ENCODE assay signal across 17 cellular contexts in the genomic region with DNA sequence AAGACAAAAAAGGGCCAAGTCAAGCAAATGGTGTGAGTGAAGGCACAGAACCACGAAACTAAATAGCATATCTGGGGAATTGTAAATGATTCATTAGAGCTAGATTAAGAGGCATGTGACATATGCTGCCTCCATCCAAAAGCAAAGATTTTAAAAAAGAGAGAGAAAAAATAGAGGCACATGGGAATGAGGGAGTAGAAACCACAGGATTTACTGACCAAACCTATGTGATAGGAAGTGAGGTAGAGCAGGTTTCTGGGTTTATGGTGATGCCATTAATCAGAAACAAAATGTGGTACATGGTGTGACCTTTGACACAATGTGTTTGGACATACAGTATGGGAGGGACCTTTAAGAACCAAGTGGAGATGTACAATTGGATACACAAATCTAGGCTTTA.
"Had no signal": no experiment of that assay in that cellular context is flagged by ENCODE, and none has a peak within 500 bp of the region (broad histone marks: within the 10 kb centered on the region; RNA-seq: fewer than 3 reads in every experiment).

No MANE protein-coding gene starts in this region.

- H3K27ac Mint-ChIP-seq: activated CD4-positive, alpha-beta memory T cell treated with anti-CD3 and anti-CD28 coated beads, Interleukin-2, amount 10 ng/mL, durations not matched to agents 7 days and 5 days; activated CD8-positive, alpha-beta memory T cell treated with anti-CD3 and anti-CD28 coated beads, Interleukin-2, amount 10 ng/mL, durations not matched to agents 7 days and 5 days; activated naive CD8-positive, alpha-beta T cell treated with anti-CD3 and anti-CD28 coated beads, Interleukin-2, amount 10 ng/mL, durations not matched to agents 7 days and 5 days; memory B cell; natural killer cell; T-helper 2 cell treated with Interferon-gamma antibody and Interleukin-4, amounts not matched to agents 5 μg/mL and 100 μg/mL, for 36 hours; WTC11 had no signal

- H3K27me3 Mint-ChIP-seq: activated CD4-positive, alpha-beta memory T cell treated with anti-CD3 and anti-CD28 coated beads, Interleukin-2, amount 10 ng/mL, durations not matched to agents 7 days and 5 days; activated CD8-positive, alpha-beta memory T cell treated with anti-CD3 and anti-CD28 coated beads, Interleukin-2, amount 10 ng/mL, durations not matched to agents 7 days and 5 days; activated naive CD8-positive, alpha-beta T cell treated with anti-CD3 and anti-CD28 coated beads, Interleukin-2, amount 10 ng/mL, durations not matched to agents 7 days and 5 days; memory B cell had no signal

- H3K4me3 ChIP-seq: tibial nerve had no signal

- H3K27ac ChIP-seq: neutrophil, tibial nerve had no signal

- H3K4me1 Mint-ChIP-seq: memory B cell had no signal

- ATAC-seq: activated CD8-positive, alpha-beta memory T cell treated with anti-CD3 and anti-CD28 coated beads, Interleukin-2, amount 10 ng/mL, durations not matched to agents 7 days and 5 days; natural killer cell; stimulated activated naive CD8-positive, alpha-beta T cell treated with anti-CD3 and anti-CD28 coated beads, Interleukin-15, Interleukin-2, amounts not matched to agents 100 U/mL and 50 U/mL, for 24 hours; WTC11 had no signal

- H3K4me1 ChIP-seq: tibial nerve had no signal

- H3K9me3 ChIP-seq: neutrophil, tibial nerve had no signal

- H3K4me3 Mint-ChIP-seq: activated CD4-positive, alpha-beta memory T cell treated with anti-CD3 and anti-CD28 coated beads, Interleukin-2, amount 10 ng/mL, durations not matched to agents 7 days and 5 days; activated CD8-positive, alpha-beta memory T cell treated with anti-CD3 and anti-CD28 coated beads, Interleukin-2, amount 10 ng/mL, durations not matched to agents 7 days and 5 days; activated naive CD8-positive, alpha-beta T cell treated with anti-CD3 and anti-CD28 coated beads, Interleukin-2, amount 10 ng/mL, durations not matched to agents 7 days and 5 days; brain; memory B cell; natural killer cell; T-helper 2 cell treated with Interferon-gamma antibody and Interleukin-4, amounts not matched to agents 5 μg/mL and 100 μg/mL, for 36 hours; WTC11 had no signal

- FAIRE-seq: colon, endometrium had no signal

- H3K27me3 ChIP-seq: neutrophil, tibial nerve had no signal

- H3K9me3 Mint-ChIP-seq: natural killer cell; T-helper 2 cell treated with Interferon-gamma antibody and Interleukin-4, amounts not matched to agents 5 μg/mL and 100 μg/mL, for 36 hours had no signal

- DNase-seq: activated CD4-positive, alpha-beta memory T cell treated with anti-CD3 and anti-CD28 coated beads, Interleukin-2, amount 10 ng/mL, durations not matched to agents 7 days and 5 days; activated CD4-positive, alpha-beta T cell treated with anti-CD3 and anti-CD28 coated beads for 4 hours; activated CD8-positive, alpha-beta memory T cell treated with anti-CD3 and anti-CD28 coated beads, Interleukin-2, amount 10 ng/mL, durations not matched to agents 7 days and 5 days; activated naive CD4-positive, alpha-beta T cell; activated naive CD8-positive, alpha-beta T cell treated with anti-CD3 and anti-CD28 coated beads, Interleukin-2, amount 10 ng/mL, durations not matched to agents 7 days and 5 days; caudate nucleus; natural killer cell; stimulated activated CD4-positive, alpha-beta T cell treated with anti-CD3 and anti-CD28 coated beads, Interleukin-2, amount 100 ng/mL, for 24 hours; stimulated activated naive CD8-positive, alpha-beta T cell treated with anti-CD3 and anti-CD28 coated beads, Interleukin-15, Interleukin-2, amounts not matched to agents 100 U/mL and 50 U/mL, for 24 hours had no signal
